Comparison of ENCODE assay signal across 8 cellular contexts in genomic region chr5:119070828-119071572, GRCh38. TPM values are rescaled to one million over a fixed set of nuclear protein-coding genes. Genes with fewer than 3 reads are reported as not detected.
A peak's percentile ranks its signal among the peaks of the same experiment; 100 is the strongest.
DNase-seq lines count a peak whose midpoint lies in the region; ATAC-seq and TF ChIP-seq lines count a peak whose summit lies in the region.

TSS of gene DMXL1 (plus strand) at chr5:119071087. CDS start at chr5:119071570, 483 bp downstream.

- peaks cover 22 to 31% (median 29%) of the 10 kb centered on the region in 3 donors for H3K4me1 Mint-ChIP-seq in IgD-negative memory B cell

- peak within 1 kb of the TSS; percentile 95 to 100 (median 99) for H3K4me3 Mint-ChIP-seq in IgD-negative memory B cell

- H3K4me1 ChIP-seq in mononuclear cell (ENCODE audit: insufficient read depth, low read length): peaks cover 42% of the 10 kb centered on the region

- H3K27me3 ChIP-seq in mononuclear cell (ENCODE audit: insufficient read depth, low read length): no peaks in the 10 kb centered on the region

- peaks cover 2% of the 10 kb centered on the region for H3K36me3 Mint-ChIP-seq in IgD-negative memory B cell

- no peaks in the 10 kb centered on the region for H3K27me3 Mint-ChIP-seq in IgD-negative memory B cell

- peak within 1 kb of the TSS; percentile 97 to 100 (median 100) for H3K27ac Mint-ChIP-seq in IgD-negative memory B cell

- H3K9me3 Mint-ChIP-seq in IgD-negative memory B cell: no peaks in the 10 kb centered on the region

- TF ChIP-seq CTCF in epithelial cell of esophagus (IDR thresholded peaks at IDR 0.05; ENCODE audit: insufficient read depth, low read depth, low read length, missing control alignments): no peak

- H3K4me3 ChIP-seq in epithelial cell of esophagus (ENCODE audit: low read length) (peak within 1 kb of the TSS; percentile 92), mononuclear cell (ENCODE audit: low read length) (peak within 1 kb of the TSS; percentile 89)

- DNase-seq in DMS 273 (lab: John Stamatoyannopoulos, UW; ENCODE audit: unreplicated experiment) (peak; percentile 99), OCI-M2 (lab: John Stamatoyannopoulos, UW; ENCODE audit: unreplicated experiment) (peak; percentile 95), activated T-cell treated with anti-CD3 and anti-CD28 coated beads for 4 hours (peak; percentile 96), epithelial cell of esophagus (ENCODE audit: low read depth) (peak; percentile 99)
- DNase-seq in stimulated activated CD8-positive, alpha-beta memory T cell treated with anti-CD3 and anti-CD28 coated beads, Interleukin-4, amount 100 ng/mL, for 1 hour (ENCODE audit: low read depth in 2 of 2, low spot score in 1 of 2): peak; percentile 96 to 97

- peak; percentile 74 for ATAC-seq in GM21529 (IDR thresholded peaks at IDR 0.05; ENCODE audit: unreplicated experiment)

- no peaks in the 10 kb centered on the region for H3K9me3 ChIP-seq in mononuclear cell (ENCODE audit: low read depth, low read length)

RNA-seq across cellular contexts. Expression of gene DMXL1, which starts in this region (rescaled TPM):
- 41.0 TPM for polyA plus RNA-seq in IgD-negative memory B cell
- total RNA-seq in mononuclear cell: 31.9 TPM

Comparison
In these comparisons a context has a peak if more than half of its experiments do, and no peak if none do; other contexts are left out.
1. Peak in every context shown above with its lines: DNase-seq, ATAC-seq and H3K4me3 ChIP-seq.